Comparison of ENCODE assay signal across 11 cellular contexts in the genomic region with DNA sequence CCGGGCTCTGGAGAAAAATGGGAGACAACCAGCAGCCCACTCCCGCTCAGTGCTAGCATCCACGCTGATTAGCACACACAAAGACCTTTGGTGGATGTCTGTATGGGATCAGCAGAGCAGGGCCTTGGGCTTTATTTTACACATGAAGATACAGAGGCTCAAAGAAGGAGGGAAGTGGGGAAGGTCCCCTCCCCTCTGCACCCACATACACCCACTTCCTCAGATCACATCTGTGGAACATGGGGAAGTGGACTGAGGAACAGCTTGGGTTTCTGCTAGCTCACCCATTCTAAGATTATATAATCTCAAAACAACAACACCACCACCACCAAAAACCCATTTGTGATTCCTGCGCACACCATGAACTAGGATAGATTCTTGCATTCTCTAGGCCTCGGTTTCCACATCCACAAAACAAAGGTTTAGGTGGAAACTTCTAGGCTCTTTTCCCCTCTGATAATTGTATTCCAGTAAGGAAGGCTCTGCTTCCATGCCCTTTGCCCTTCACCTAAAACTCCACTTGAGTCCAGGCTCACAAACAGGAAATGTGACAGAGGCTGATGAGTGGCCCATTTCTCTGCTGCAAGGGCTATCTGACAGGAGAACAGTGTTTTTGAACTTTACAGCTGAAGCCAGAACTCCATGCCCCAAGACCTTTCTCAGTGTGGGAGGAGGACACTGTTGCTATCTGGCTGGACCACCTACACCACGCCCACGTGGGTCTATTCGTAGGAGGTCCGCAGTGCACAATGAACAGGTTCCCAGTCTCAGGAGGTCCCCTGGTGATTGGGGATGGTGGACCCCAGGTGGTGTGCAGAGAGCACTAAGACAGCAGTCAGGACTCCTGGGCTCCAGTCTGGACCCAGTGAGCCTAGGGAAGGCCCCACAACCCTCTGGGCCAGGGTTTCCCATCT. TPM values are rescaled to one million over a fixed set of nuclear protein-coding genes. Genes with fewer than 3 reads are reported as not detected.
DNase-seq lines count a peak whose midpoint lies in the region; ATAC-seq and TF ChIP-seq lines count a peak whose summit lies in the region.
"Had no signal": no experiment of that assay in that cellular context is flagged by ENCODE, and none has a peak within 500 bp of the region (broad histone marks: within the 10 kb centered on the region; RNA-seq: fewer than 3 reads in every experiment).

No MANE protein-coding gene starts in this region.

- H3K9me3 ChIP-seq in naive thymus-derived CD4-positive, alpha-beta T cell (ENCODE audit: control insufficient read depth in 2 of 3, low read length in 3 of 3) = no peaks in the 10 kb centered on the region
- no peaks in the 10 kb centered on the region for H3K9me3 ChIP-seq in tibial nerve

- no peaks in the 10 kb centered on the region for H3K36me3 ChIP-seq in naive thymus-derived CD4-positive, alpha-beta T cell (ENCODE audit: control insufficient read depth in 2 of 3, insufficient read depth in 3 of 3, low read length in 3 of 3)
- H3K36me3 ChIP-seq in tibial nerve = no peaks in the 10 kb centered on the region

- no peak for TF ChIP-seq CTCF in endothelial cell (IDR thresholded peaks at IDR 0.05; ENCODE audit: unreplicated experiment)
- no peak for TF ChIP-seq CTCF in tibial nerve (IDR thresholded peaks at IDR 0.05)

- H3K4me3 ChIP-seq in naive thymus-derived CD4-positive, alpha-beta T cell (ENCODE audit: low read length) = no peak overlapping the region
- no peak overlapping the region for H3K4me3 ChIP-seq in tibial nerve

- DNase-seq in OCI-M2 (lab: John Stamatoyannopoulos, UW; ENCODE audit: unreplicated experiment) (peak; percentile 58), endothelial cell (ENCODE audit: low spot score) (no peak), tibial nerve (ENCODE audit: low spot score in 2 of 2) (no peak), posterior vena cava (ENCODE audit: low spot score) (no peak), NK-92 (lab: John Stamatoyannopoulos, UW; ENCODE audit: unreplicated experiment) (no peak)
- no peak for DNase-seq in naive thymus-derived CD4-positive, alpha-beta T cell
- no peak for DNase-seq in activated naive CD4-positive, alpha-beta T cell (lab: John Stamatoyannopoulos, UW)
- DNase-seq: effector memory CD4-positive, alpha-beta T cell; stimulated activated CD4-positive, alpha-beta T cell treated with anti-CD3 and anti-CD28 coated beads, Interleukin-2, amount 100 ng/mL, for 24 hours had no signal

- WGBS in tibial nerve, 2 donors = 68 to 76% methylated on average over 9 of the region's 9 CpGs

- peak; percentile 87 for ATAC-seq in naive thymus-derived CD4-positive, alpha-beta T cell
- no peak for ATAC-seq in HG02588 (IDR thresholded peaks at IDR 0.05; ENCODE audit: unreplicated experiment)

- H3K27ac ChIP-seq in naive thymus-derived CD4-positive, alpha-beta T cell (ENCODE audit: low read depth, low read length) = no peak overlapping the region
- H3K27ac ChIP-seq in tibial nerve = peak overlapping the region in 3 of 4 donors; percentile 50 to 67 (median 54)

- no peaks in the 10 kb centered on the region for H3K4me1 ChIP-seq in naive thymus-derived CD4-positive, alpha-beta T cell (ENCODE audit: control insufficient read depth in 2 of 2, insufficient read depth in 2 of 2, low read length in 2 of 2)
- H3K4me1 ChIP-seq in tibial nerve = peaks cover 0 to 30% (median 5%) of the 10 kb centered on the region in 4 donors

- no peak for TF ChIP-seq POLR2A in tibial nerve (IDR thresholded peaks at IDR 0.05)

- no peak overlapping the region for H3K4me3 Mint-ChIP-seq in endothelial cell (ENCODE audit: unreplicated experiment)
- H3K4me3 Mint-ChIP-seq in naive thymus-derived CD4-positive, alpha-beta T cell = no peak overlapping the region
- H3K4me3 Mint-ChIP-seq: natural killer cell treated with Interleukin-12 subunit alpha and Interleukin-12 subunit beta and Interleukin-15 and Interleukin-18, amount 100 ng/mL, for 72 hours had no signal

- peaks cover 4% of the 10 kb centered on the region for H3K36me3 Mint-ChIP-seq in endothelial cell (ENCODE audit: low read depth, unreplicated experiment)
- H3K36me3 Mint-ChIP-seq in naive thymus-derived CD4-positive, alpha-beta T cell = no peaks in the 10 kb centered on the region
- H3K36me3 Mint-ChIP-seq: natural killer cell treated with Interleukin-12 subunit alpha and Interleukin-12 subunit beta and Interleukin-15 and Interleukin-18, amount 100 ng/mL, for 72 hours had no signal

- H3K4me1 Mint-ChIP-seq in endothelial cell (ENCODE audit: unreplicated experiment) = peaks cover 40% of the 10 kb centered on the region
- H3K4me1 Mint-ChIP-seq in naive thymus-derived CD4-positive, alpha-beta T cell = peaks cover 0 to 5% (median 0%) of the 10 kb centered on the region in 7 donors

- peak overlapping the region; percentile 52 for H3K27ac Mint-ChIP-seq in endothelial cell (ENCODE audit: unreplicated experiment)
- H3K27ac Mint-ChIP-seq in naive thymus-derived CD4-positive, alpha-beta T cell = no peak overlapping the region
- H3K27ac Mint-ChIP-seq: natural killer cell treated with Interleukin-12 subunit alpha and Interleukin-12 subunit beta and Interleukin-15 and Interleukin-18, amount 100 ng/mL, for 72 hours had no signal

- no peaks in the 10 kb centered on the region for H3K9me3 Mint-ChIP-seq in endothelial cell (ENCODE audit: unreplicated experiment)
- no peaks in the 10 kb centered on the region for H3K9me3 Mint-ChIP-seq in naive thymus-derived CD4-positive, alpha-beta T cell
- H3K9me3 Mint-ChIP-seq: natural killer cell treated with Interleukin-12 subunit alpha and Interleukin-12 subunit beta and Interleukin-15 and Interleukin-18, amount 100 ng/mL, for 72 hours had no signal

- POLR2A ChIA-PET in naive thymus-derived CD4-positive, alpha-beta T cell (lab: Charles Lee) = no interaction called here

- CTCF ChIA-PET in naive thymus-derived CD4-positive, alpha-beta T cell (lab: Charles Lee) = no interaction called here

- no peaks in the 10 kb centered on the region for H3K27me3 ChIP-seq in naive thymus-derived CD4-positive, alpha-beta T cell (ENCODE audit: control insufficient read depth in 2 of 2, insufficient read depth in 2 of 2, low read length in 2 of 2)
- no peaks in the 10 kb centered on the region for H3K27me3 ChIP-seq in tibial nerve

- TF ChIP-seq EP300 in tibial nerve (IDR thresholded peaks at IDR 0.05) = peak in 1 of 2 donors; percentile 51

- H3K27me3 Mint-ChIP-seq in endothelial cell (ENCODE audit: unreplicated experiment) = peaks cover 1% of the 10 kb centered on the region
- peaks cover 0 to 2% (median 0%) of the 10 kb centered on the region in 5 donors for H3K27me3 Mint-ChIP-seq in naive thymus-derived CD4-positive, alpha-beta T cell
- H3K27me3 Mint-ChIP-seq: natural killer cell treated with Interleukin-12 subunit alpha and Interleukin-12 subunit beta and Interleukin-15 and Interleukin-18, amount 100 ng/mL, for 72 hours had no signal

- intact Hi-C loops in naive thymus-derived CD4-positive, alpha-beta T cell (cut with micrococcal nuclease) = no loop called here
- intact Hi-C loops in posterior vena cava (cut with DNase I) = no loop called here

RNA-seq across cellular contexts. Expression of a gene that starts 13.8 kb away (rescaled TPM):
- total RNA-seq in endothelial cell (ENCODE audit: unreplicated experiment) = 19.7 TPM
- total RNA-seq in naive thymus-derived CD4-positive, alpha-beta T cell = 1 to 10 TPM in 1 of 5 experiments, not detected in 4; 1.2 TPM
- not detected for polyA plus RNA-seq in naive thymus-derived CD4-positive, alpha-beta T cell
- 10 to 100 TPM in 2 of 4 donors, 1 to 10 TPM in 2; 6.5 to 15.5 (median 10.3) TPM for total RNA-seq in tibial nerve
- 10 to 100 TPM in 1 of 2 donors, 1 to 10 TPM in 1; 3.8 to 11.0 TPM for total RNA-seq in posterior vena cava
- total RNA-seq: natural killer cell treated with Interleukin-12 subunit alpha and Interleukin-12 subunit beta and Interleukin-15 and Interleukin-18, amount 100 ng/mL, for 72 hours had no signal
